15 cellular contexts compared by ENCODE assay signal in the genomic region with DNA sequence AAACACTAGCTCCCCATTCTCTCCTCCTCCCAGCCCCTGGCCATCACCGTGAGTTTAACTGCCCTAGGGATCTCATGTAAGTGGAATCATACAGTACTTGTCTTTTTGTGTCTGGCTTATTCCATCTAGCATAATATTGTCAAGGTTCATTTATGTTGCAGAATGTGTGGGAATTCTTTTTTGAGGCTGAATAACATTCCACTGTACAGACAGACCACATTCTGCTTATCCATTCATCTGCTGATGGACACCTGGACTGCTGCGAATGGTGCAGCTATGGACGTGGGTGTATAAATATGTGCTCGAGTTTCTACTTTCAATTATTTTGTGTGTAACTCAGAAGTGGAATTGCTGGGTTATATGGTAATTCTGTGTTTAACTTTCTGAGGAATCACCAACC.
"Had no signal": no experiment of that assay in that cellular context is flagged by ENCODE, and none has a peak within 500 bp of the region (broad histone marks: within the 10 kb centered on the region; RNA-seq: fewer than 3 reads in every experiment).

No MANE protein-coding gene starts in this region.

- H3K4me1 ChIP-seq: suprapubic skin had no signal

- H3K27me3 ChIP-seq: dorsolateral prefrontal cortex, neutrophil, sigmoid colon, suprapubic skin, upper lobe of left lung had no signal

- H3K4me3 ChIP-seq: dorsolateral prefrontal cortex, lung, sigmoid colon, suprapubic skin, upper lobe of left lung had no signal

- H3K27ac ChIP-seq: dorsolateral prefrontal cortex, neutrophil, sigmoid colon, suprapubic skin, upper lobe of left lung had no signal

- H3K9me3 ChIP-seq: neutrophil, sigmoid colon, suprapubic skin, upper lobe of left lung had no signal

- DNase-seq: activated CD4-positive, alpha-beta T cell treated with anti-CD3 and anti-CD28 coated beads for 1 hour; activated naive CD4-positive, alpha-beta T cell; cerebellar nuclear complex; hypothalamus; left cardiac atrium; naive thymus-derived CD8-positive, alpha-beta T cell; sigmoid colon; stimulated activated CD4-positive, alpha-beta T cell treated with anti-CD3 and anti-CD28 coated beads, Interleukin-4, amount 100 ng/mL, for 1 hour; T1000; upper lobe of left lung had no signal

- H3K36me3 ChIP-seq: neutrophil, sigmoid colon, upper lobe of left lung had no signal

- ATAC-seq: naive thymus-derived CD8-positive, alpha-beta T cell; stimulated activated naive CD8-positive, alpha-beta T cell treated with anti-CD3 and anti-CD28 coated beads, Interleukin-15, Interleukin-2, amounts not matched to agents 100 U/mL and 50 U/mL, for 24 hours had no signal
